16 cellular contexts compared by ENCODE assay signal in the genomic region with DNA sequence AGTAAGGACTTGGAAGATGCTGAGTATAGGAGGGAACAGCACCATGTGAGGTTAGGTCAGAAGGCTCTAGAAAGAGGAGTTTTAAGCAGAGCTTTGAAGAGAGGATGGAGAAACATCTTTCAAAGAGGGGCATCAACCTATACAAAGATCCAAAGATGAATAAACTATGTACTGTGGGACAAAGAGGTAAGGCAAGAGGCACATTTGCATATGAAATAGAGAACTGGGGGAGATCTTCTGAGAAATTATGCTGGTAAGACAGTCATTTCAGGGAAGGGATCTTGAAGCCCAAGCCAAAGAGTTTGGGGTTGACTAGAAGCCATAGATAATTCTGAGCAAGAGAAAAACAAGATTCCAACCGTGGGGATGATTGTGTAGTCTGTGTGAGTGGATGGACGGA.
A peak's percentile ranks its signal among the peaks of the same experiment; 100 is the strongest.
DNase-seq lines count a peak whose midpoint lies in the region; ATAC-seq and TF ChIP-seq lines count a peak whose summit lies in the region.
"Had no signal": no experiment of that assay in that cellular context is flagged by ENCODE, and none has a peak within 500 bp of the region (broad histone marks: within the 10 kb centered on the region; RNA-seq: fewer than 3 reads in every experiment).

No MANE protein-coding gene starts in this region.

- H3K9me2 ChIP-seq in neural cell (ENCODE audit: insufficient read depth, low read length) = no peaks in the 10 kb centered on the region

- H3K4me2 ChIP-seq in BLaER1 = 0 out of 2 replicates have a peak overlapping the region, but pooled peaks have one; percentile 22
- no peak overlapping the region for H3K4me2 ChIP-seq in neural cell (ENCODE audit: low read length)

- no peak for TF ChIP-seq POLR2A in tibial nerve (IDR thresholded peaks at IDR 0.05)

- no peak overlapping the region for H3K4me3 Mint-ChIP-seq in activated T-cell treated with anti-CD3 and anti-CD28 coated beads, Interleukin-2, amount 50 U/mL, for 72 hours
- H3K4me3 Mint-ChIP-seq: CD4-positive, alpha-beta T cell; CD8-positive, alpha-beta T cell had no signal

- H3K27me3 ChIP-seq in BLaER1 = no peaks in the 10 kb centered on the region
- H3K27me3 ChIP-seq in neural cell (ENCODE audit: insufficient read depth, low read depth, low read length) = no peaks in the 10 kb centered on the region
- H3K27me3 ChIP-seq in tibial nerve = peaks cover 0 to 32% of the 10 kb centered on the region in 2 donors
- H3K27me3 ChIP-seq: BLaER1 treated with 17β-estradiol and CSF1 and Interleukin-3, amounts not matched to agents 10 nM and 100 nM had no signal

- TF ChIP-seq RAD21 in neural cell (conservative IDR thresholded peaks at IDR 0.05) = no peak

- H3K36me3 Mint-ChIP-seq in activated T-cell treated with anti-CD3 and anti-CD28 coated beads, Interleukin-2, amount 50 U/mL, for 72 hours (ENCODE audit: insufficient read depth in 2 of 2) = no peaks in the 10 kb centered on the region
- H3K36me3 Mint-ChIP-seq: CD8-positive, alpha-beta T cell had no signal

- H3K4me1 ChIP-seq in BLaER1 = peaks cover 23% of the 10 kb centered on the region
- no peaks in the 10 kb centered on the region for H3K4me1 ChIP-seq in tibial nerve
- H3K4me1 ChIP-seq: BE2C, Caco-2 had no signal

- TF ChIP-seq EP300 in neural cell (conservative IDR thresholded peaks at IDR 0.05; ENCODE audit: poor library complexity, severe bottlenecking) (no peak), tibial nerve (IDR thresholded peaks at IDR 0.05) (no peak)

- no peak for TF ChIP-seq CTCF in neural cell (IDR thresholded peaks at IDR 0.05; ENCODE audit: poor library complexity, severe bottlenecking)
- no peak for TF ChIP-seq CTCF in tibial nerve (IDR thresholded peaks at IDR 0.05)

- no peaks in the 10 kb centered on the region for H4K20me1 ChIP-seq in BLaER1
- no peaks in the 10 kb centered on the region for H4K20me1 ChIP-seq in neural cell (ENCODE audit: insufficient read depth)
- H4K20me1 ChIP-seq: BLaER1 treated with 17β-estradiol and CSF1 and Interleukin-3, amounts not matched to agents 10 nM and 100 nM had no signal

- H3K79me2 ChIP-seq in neural cell (replicated peaks; ENCODE audit: insufficient read depth, low read length) = no peaks in the 10 kb centered on the region

- H3K27ac ChIP-seq in BLaER1 (no peak overlapping the region), neural cell (ENCODE audit: low read length) (peak overlapping the region; percentile 76), tibial nerve (no peak overlapping the region)
- H3K27ac ChIP-seq: BLaER1 treated with 17β-estradiol and CSF1 and Interleukin-3, amounts not matched to agents 10 nM and 100 nM; C4-2B had no signal

- ATAC-seq in activated T-cell treated with anti-CD3 and anti-CD28 coated beads, Interleukin-2, amount 50 U/mL, for 72 hours (replicated peaks in 1 of 2) = peak; percentile 27 to 59
- ATAC-seq: CD8-positive, alpha-beta T cell had no signal

- no peaks in the 10 kb centered on the region for H3K4me1 Mint-ChIP-seq in activated T-cell treated with anti-CD3 and anti-CD28 coated beads, Interleukin-2, amount 50 U/mL, for 72 hours (ENCODE audit: low read depth)

- H3K36me3 ChIP-seq in BLaER1 (peaks cover 32% of the 10 kb centered on the region), neural cell (ENCODE audit: insufficient read depth, low read length) (no peaks in the 10 kb centered on the region), tibial nerve (no peaks in the 10 kb centered on the region)
- H3K36me3 ChIP-seq: BE2C had no signal

- peaks cover 56% of the 10 kb centered on the region for H3K27me3 Mint-ChIP-seq in activated T-cell treated with anti-CD3 and anti-CD28 coated beads, Interleukin-2, amount 50 U/mL, for 72 hours (ENCODE audit: low read depth)

- DNase-seq in activated T-cell treated with anti-CD3 and anti-CD28 coated beads, Interleukin-2, amount 50 U/mL, for 72 hours = no peak
- DNase-seq in activated T-cell treated with anti-CD3 and anti-CD28 coated beads, Interleukin-2, amount 50 U/mL, for 48 hours = no peak
- DNase-seq in tibial nerve (ENCODE audit: low spot score in 2 of 2) = no peak
- DNase-seq: 8988T; ACHN; BE2C; Caco-2; Calu3; CD8-positive, alpha-beta T cell; DMS79 treated with DMSO at 0.1 percent for 48 hours; GF-D8 had no signal

- H3F3A ChIP-seq in neural cell (ENCODE audit: insufficient read depth, low read length, poor library complexity, severe bottlenecking) = no peaks in the 10 kb centered on the region

- H3K9ac ChIP-seq in BLaER1 (no peak overlapping the region), neural cell (ENCODE audit: low read length) (no peak overlapping the region)
- H3K9ac ChIP-seq: BLaER1 treated with 17β-estradiol and CSF1 and Interleukin-3, amounts not matched to agents 10 nM and 100 nM had no signal

- H3K4me3 ChIP-seq in BLaER1 (no peak overlapping the region), neural cell (ENCODE audit: low read length) (no peak overlapping the region), tibial nerve (no peak overlapping the region)
- H3K4me3 ChIP-seq: BLaER1 treated with 17β-estradiol and CSF1 and Interleukin-3, amounts not matched to agents 10 nM and 100 nM had no signal

- H3K9me3 Mint-ChIP-seq in activated T-cell treated with anti-CD3 and anti-CD28 coated beads, Interleukin-2, amount 50 U/mL, for 72 hours = no peaks in the 10 kb centered on the region
- H3K9me3 Mint-ChIP-seq: CD8-positive, alpha-beta T cell had no signal

- H2AFZ ChIP-seq in neural cell (ENCODE audit: low read depth, low read length) = no peak overlapping the region

- WGBS in tibial nerve, 2 donors = 48 to 68% methylated on average over 2 of the region's 2 CpGs

- no peak overlapping the region for H3K27ac Mint-ChIP-seq in activated T-cell treated with anti-CD3 and anti-CD28 coated beads, Interleukin-2, amount 50 U/mL, for 72 hours
- H3K27ac Mint-ChIP-seq: CD4-positive, alpha-beta T cell; CD8-positive, alpha-beta T cell had no signal

- H3K9me3 ChIP-seq in BLaER1 (no peaks in the 10 kb centered on the region), neural cell (ENCODE audit: low read length) (no peaks in the 10 kb centered on the region), tibial nerve (peaks cover 0 to 8% (median 0%) of the 10 kb centered on the region in 4 donors)
- H3K9me3 ChIP-seq: BE2C, Caco-2 had no signal

TF ChIP-seq in neural cell, 6 proteins besides CTCF, POLR2A, EP300 and RAD21:
- TF ChIP-seq POLR2AphosphoS5 (IDR thresholded peaks at IDR 0.05) = no peak
- no peak for TF ChIP-seq REST (IDR thresholded peaks at IDR 0.05; ENCODE audit: borderline replicate concordance)
- TF ChIP-seq MXI1 (conservative IDR thresholded peaks at IDR 0.05; ENCODE audit: poor library complexity, severe bottlenecking) = no peak
- TF ChIP-seq TAF1 (IDR thresholded peaks at IDR 0.05; ENCODE audit: low read depth) = no peak
- TF ChIP-seq EZH2 (IDR thresholded peaks at IDR 0.05; ENCODE audit: borderline replicate concordance, insufficient read depth, low read length, poor library complexity, severe bottlenecking) = no peak
- TF ChIP-seq SMC3 (conservative IDR thresholded peaks at IDR 0.05; ENCODE audit: poor library complexity) = no peak
